Comparison of ENCODE assay signal across 8 cellular contexts in genomic region chr16:726438-727290, GRCh38. TPM values are rescaled to one million over a fixed set of nuclear protein-coding genes. Genes with fewer than 3 reads are reported as not detected.
DNase-seq lines count a peak whose midpoint lies in the region; ATAC-seq and TF ChIP-seq lines count a peak whose summit lies in the region.

Gene CCDC78 (minus strand): TSS chr16:726443. CDS start chr16:726367, 76 bp downstream.
Gene HAGHL (plus strand): TSS chr16:727106. CDS start chr16:727510, 404 bp downstream.

- peak; percentile 52 for DNase-seq in ELR (ENCODE audit: low read depth)
- DNase-seq in central memory CD8-positive, alpha-beta T cell (ENCODE audit: low spot score in 2 of 2): no peak
- DNase-seq in left lobe of liver (ENCODE audit: low spot score): no peak
- DNase-seq in stimulated activated CD4-positive, alpha-beta T cell treated with anti-CD3 and anti-CD28 coated beads, Interleukin-4, amount 100 ng/mL, for 24 hours: peak; percentile 47
- DNase-seq in NCI-H1092 treated with DMSO at 0.1 percent for 48 hours (lab: John Stamatoyannopoulos, UW): no peak

- H3K36me3 ChIP-seq in HUES48 (ENCODE audit: control insufficient read depth, insufficient read depth, low read length): peaks cover 10% of the 10 kb centered on the region; the same call in 1 of the 2 replicates

- no peaks in the 10 kb centered on the region for H3K27me3 Mint-ChIP-seq in central memory CD8-positive, alpha-beta T cell

- H3K36me3 Mint-ChIP-seq in central memory CD8-positive, alpha-beta T cell (ENCODE audit: insufficient read depth): peaks cover 18% of the 10 kb centered on the region

- peak within 1 kb of the TSS; percentile 74 for H3K4me3 Mint-ChIP-seq in central memory CD8-positive, alpha-beta T cell

- no peaks in the 10 kb centered on the region for H3K9me3 Mint-ChIP-seq in central memory CD8-positive, alpha-beta T cell

- H3K4me1 Mint-ChIP-seq in central memory CD8-positive, alpha-beta T cell: peaks cover 5% of the 10 kb centered on the region

- H3K4me1 ChIP-seq in HUES48 (ENCODE audit: control insufficient read depth, insufficient read depth, low read length): peaks cover 3% of the 10 kb centered on the region; the same call in 1 of the 2 replicates

- no peak within 1 kb of the TSS for H3K27ac Mint-ChIP-seq in central memory CD8-positive, alpha-beta T cell (ENCODE audit: low read depth)

- peak within 1 kb of the TSS; percentile 42 for H3K27ac ChIP-seq in HUES48 (ENCODE audit: low read depth, low read length)
- peak within 1 kb of the TSS; percentile 90 for H3K27ac ChIP-seq in VCaP

- no peaks in the 10 kb centered on the region; the same call in 1 of the 2 replicates for H3K27me3 ChIP-seq in HUES48 (ENCODE audit: control insufficient read depth, insufficient read depth, low read length)

- peak; percentile 10 for ATAC-seq in central memory CD8-positive, alpha-beta T cell (replicated peaks; ENCODE audit: extremely low read depth, poor library complexity, severe bottlenecking)
- ATAC-seq in left lobe of liver (peak; percentile 28), HG03469 (IDR thresholded peaks at IDR 0.05; ENCODE audit: unreplicated experiment) (no peak)

- TF ChIP-seq CTCF in VCaP (conservative IDR thresholded peaks at IDR 0.05): no peak

- peak within 1 kb of the TSS; percentile 66 for H3K4me3 ChIP-seq in HUES48 (ENCODE audit: low read depth, low read length)

- no peak within 1 kb of the TSS; the same call in 1 of the 2 replicates for H3K9ac ChIP-seq in HUES48 (ENCODE audit: low read depth, low read length)

- no peaks in the 10 kb centered on the region for H3K9me3 ChIP-seq in HUES48 (ENCODE audit: control insufficient read depth, insufficient read depth, low read length)

RNA-seq across cellular contexts. Expression of gene CCDC78, which starts in this region (rescaled TPM):
- total RNA-seq in left lobe of liver: 0.38 TPM

RNA-seq across cellular contexts. Expression of gene HAGHL, which starts in this region (rescaled TPM):
- total RNA-seq in left lobe of liver: 1.2 TPM

Comparison
In these comparisons a context has a peak if more than half of its experiments do, and no peak if none do; other contexts are left out.
1. DNase-seq: peak in ELR (single experiment) and stimulated activated CD4-positive, alpha-beta T cell treated with anti-CD3 and anti-CD28 coated beads, Interleukin-4, amount 100 ng/mL, for 24 hours (single experiment); none in central memory CD8-positive, alpha-beta T cell (0 of 2), left lobe of liver (single experiment) and NCI-H1092 treated with DMSO at 0.1 percent for 48 hours (single experiment).